Comparison of ENCODE assay signal across 1 cellular context in the genomic region with DNA sequence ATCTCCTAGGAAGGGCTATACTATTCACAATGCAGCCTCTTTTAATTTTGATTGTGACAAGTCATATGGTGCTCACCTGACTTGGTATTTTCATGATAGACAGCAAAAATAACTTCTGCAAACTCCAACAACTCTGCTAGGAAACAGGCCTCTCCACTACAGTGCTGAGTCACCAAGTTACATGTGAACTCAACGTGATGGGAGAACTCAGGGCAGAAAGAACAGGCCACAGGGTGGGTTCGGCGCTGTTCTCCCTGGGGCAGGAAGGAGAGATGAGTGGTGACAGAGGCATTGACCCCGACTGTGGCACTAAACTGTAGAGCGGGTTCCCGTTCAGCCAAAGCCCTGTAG.
TF ChIP-seq lines count a peak whose summit lies in the region.

No MANE protein-coding gene starts in this region.

TF ChIP-seq in K562, 482 proteins besides CTCF, POLR2A, EP300 and RAD21 (continued from another document and continues in another):
- TF ChIP-seq MAFF (IDR thresholded peaks at IDR 0.05; ENCODE audit: low read length): peak; percentile 79; the same call in 1 of the 2 replicates
- peak; percentile 9; the same call in 1 of the 2 replicates for TF ChIP-seq ZNF644 (tag; IDR thresholded peaks at IDR 0.05; ENCODE audit: low read depth)
- peak in 1 of 2 experiments; percentile 13; a peak in 1 of 4 replicates for TF ChIP-seq RCOR1 (IDR thresholded peaks at IDR 0.05; ENCODE audit: borderline replicate concordance in 1 of 2, low read depth in 2 of 2, low read length in 2 of 2)
- TF ChIP-seq, protein P1, sequence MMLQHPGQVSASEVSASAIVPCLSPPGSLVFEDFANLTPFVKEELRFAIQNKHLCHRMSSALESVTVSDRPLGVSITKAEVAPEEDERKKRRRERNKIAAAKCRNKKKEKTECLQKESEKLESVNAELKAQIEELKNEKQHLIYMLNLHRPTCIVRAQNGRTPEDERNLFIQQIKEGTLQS (IDR thresholded peaks at IDR 0.05): peak; percentile 70
- TF ChIP-seq, protein P1 (CRISPR knock-in tag; conservative IDR thresholded peaks at IDR 0.05): no peak
- no peak for TF ChIP-seq RBM14 (IDR thresholded peaks at IDR 0.05; ENCODE audit: borderline replicate concordance, insufficient read depth, low read depth, low read length)
- peak; percentile 54 for TF ChIP-seq FOXJ2 (tag; IDR thresholded peaks at IDR 0.05)
- TF ChIP-seq, protein P2, sequence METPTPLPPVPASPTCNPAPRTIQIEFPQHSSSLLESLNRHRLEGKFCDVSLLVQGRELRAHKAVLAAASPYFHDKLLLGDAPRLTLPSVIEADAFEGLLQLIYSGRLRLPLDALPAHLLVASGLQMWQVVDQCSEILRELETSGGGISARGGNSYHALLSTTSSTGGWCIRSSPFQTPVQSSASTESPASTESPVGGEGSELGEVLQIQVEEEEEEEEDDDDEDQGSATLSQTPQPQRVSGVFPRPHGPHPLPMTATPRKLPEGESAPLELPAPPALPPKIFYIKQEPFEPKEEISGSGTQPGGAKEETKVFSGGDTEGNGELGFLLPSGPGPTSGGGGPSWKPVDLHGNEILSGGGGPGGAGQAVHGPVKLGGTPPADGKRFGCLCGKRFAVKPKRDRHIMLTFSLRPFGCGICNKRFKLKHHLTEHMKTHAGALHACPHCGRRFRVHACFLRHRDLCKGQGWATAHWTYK (CRISPR knock-in tag; IDR thresholded peaks at IDR 0.05): peak; percentile 38; the same call in 1 of the 2 replicates
- no peak for TF ChIP-seq PBX2 (CRISPR knock-in tag; IDR thresholded peaks at IDR 0.05; ENCODE audit: low read depth)
- TF ChIP-seq PBX2 (tag; conservative IDR thresholded peaks at IDR 0.05; ENCODE audit: low read depth): no peak; the same call in 1 of the 2 replicates
- peak; percentile 79 for TF ChIP-seq MAFK (IDR thresholded peaks at IDR 0.05; ENCODE audit: low read length)
- TF ChIP-seq MEIS2 (IDR thresholded peaks at IDR 0.05; ENCODE audit: partially characterized antibody): peak; percentile 36
- TF ChIP-seq, protein P3, sequence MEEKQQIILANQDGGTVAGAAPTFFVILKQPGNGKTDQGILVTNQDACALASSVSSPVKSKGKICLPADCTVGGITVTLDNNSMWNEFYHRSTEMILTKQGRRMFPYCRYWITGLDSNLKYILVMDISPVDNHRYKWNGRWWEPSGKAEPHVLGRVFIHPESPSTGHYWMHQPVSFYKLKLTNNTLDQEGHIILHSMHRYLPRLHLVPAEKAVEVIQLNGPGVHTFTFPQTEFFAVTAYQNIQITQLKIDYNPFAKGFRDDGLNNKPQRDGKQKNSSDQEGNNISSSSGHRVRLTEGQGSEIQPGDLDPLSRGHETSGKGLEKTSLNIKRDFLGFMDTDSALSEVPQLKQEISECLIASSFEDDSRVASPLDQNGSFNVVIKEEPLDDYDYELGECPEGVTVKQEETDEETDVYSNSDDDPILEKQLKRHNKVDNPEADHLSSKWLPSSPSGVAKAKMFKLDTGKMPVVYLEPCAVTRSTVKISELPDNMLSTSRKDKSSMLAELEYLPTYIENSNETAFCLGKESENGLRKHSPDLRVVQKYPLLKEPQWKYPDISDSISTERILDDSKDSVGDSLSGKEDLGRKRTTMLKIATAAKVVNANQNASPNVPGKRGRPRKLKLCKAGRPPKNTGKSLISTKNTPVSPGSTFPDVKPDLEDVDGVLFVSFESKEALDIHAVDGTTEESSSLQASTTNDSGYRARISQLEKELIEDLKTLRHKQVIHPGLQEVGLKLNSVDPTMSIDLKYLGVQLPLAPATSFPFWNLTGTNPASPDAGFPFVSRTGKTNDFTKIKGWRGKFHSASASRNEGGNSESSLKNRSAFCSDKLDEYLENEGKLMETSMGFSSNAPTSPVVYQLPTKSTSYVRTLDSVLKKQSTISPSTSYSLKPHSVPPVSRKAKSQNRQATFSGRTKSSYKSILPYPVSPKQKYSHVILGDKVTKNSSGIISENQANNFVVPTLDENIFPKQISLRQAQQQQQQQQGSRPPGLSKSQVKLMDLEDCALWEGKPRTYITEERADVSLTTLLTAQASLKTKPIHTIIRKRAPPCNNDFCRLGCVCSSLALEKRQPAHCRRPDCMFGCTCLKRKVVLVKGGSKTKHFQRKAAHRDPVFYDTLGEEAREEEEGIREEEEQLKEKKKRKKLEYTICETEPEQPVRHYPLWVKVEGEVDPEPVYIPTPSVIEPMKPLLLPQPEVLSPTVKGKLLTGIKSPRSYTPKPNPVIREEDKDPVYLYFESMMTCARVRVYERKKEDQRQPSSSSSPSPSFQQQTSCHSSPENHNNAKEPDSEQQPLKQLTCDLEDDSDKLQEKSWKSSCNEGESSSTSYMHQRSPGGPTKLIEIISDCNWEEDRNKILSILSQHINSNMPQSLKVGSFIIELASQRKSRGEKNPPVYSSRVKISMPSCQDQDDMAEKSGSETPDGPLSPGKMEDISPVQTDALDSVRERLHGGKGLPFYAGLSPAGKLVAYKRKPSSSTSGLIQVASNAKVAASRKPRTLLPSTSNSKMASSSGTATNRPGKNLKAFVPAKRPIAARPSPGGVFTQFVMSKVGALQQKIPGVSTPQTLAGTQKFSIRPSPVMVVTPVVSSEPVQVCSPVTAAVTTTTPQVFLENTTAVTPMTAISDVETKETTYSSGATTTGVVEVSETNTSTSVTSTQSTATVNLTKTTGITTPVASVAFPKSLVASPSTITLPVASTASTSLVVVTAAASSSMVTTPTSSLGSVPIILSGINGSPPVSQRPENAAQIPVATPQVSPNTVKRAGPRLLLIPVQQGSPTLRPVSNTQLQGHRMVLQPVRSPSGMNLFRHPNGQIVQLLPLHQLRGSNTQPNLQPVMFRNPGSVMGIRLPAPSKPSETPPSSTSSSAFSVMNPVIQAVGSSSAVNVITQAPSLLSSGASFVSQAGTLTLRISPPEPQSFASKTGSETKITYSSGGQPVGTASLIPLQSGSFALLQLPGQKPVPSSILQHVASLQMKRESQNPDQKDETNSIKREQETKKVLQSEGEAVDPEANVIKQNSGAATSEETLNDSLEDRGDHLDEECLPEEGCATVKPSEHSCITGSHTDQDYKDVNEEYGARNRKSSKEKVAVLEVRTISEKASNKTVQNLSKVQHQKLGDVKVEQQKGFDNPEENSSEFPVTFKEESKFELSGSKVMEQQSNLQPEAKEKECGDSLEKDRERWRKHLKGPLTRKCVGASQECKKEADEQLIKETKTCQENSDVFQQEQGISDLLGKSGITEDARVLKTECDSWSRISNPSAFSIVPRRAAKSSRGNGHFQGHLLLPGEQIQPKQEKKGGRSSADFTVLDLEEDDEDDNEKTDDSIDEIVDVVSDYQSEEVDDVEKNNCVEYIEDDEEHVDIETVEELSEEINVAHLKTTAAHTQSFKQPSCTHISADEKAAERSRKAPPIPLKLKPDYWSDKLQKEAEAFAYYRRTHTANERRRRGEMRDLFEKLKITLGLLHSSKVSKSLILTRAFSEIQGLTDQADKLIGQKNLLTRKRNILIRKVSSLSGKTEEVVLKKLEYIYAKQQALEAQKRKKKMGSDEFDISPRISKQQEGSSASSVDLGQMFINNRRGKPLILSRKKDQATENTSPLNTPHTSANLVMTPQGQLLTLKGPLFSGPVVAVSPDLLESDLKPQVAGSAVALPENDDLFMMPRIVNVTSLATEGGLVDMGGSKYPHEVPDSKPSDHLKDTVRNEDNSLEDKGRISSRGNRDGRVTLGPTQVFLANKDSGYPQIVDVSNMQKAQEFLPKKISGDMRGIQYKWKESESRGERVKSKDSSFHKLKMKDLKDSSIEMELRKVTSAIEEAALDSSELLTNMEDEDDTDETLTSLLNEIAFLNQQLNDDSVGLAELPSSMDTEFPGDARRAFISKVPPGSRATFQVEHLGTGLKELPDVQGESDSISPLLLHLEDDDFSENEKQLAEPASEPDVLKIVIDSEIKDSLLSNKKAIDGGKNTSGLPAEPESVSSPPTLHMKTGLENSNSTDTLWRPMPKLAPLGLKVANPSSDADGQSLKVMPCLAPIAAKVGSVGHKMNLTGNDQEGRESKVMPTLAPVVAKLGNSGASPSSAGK (IDR thresholded peaks at IDR 0.05): peak; percentile 82
- peak; percentile 79 for TF ChIP-seq L3MBTL2 (IDR thresholded peaks at IDR 0.05)
- TF ChIP-seq SMARCA5 (IDR thresholded peaks at IDR 0.05): no peak
- no peak for TF ChIP-seq NR2C2 (CRISPR knock-in tag; IDR thresholded peaks at IDR 0.05)
- peak; percentile 9; the same call in 1 of the 2 replicates for TF ChIP-seq NR2C2 (tag; IDR thresholded peaks at IDR 0.05)
- peak; percentile 29; the same call in 1 of the 2 replicates for TF ChIP-seq SMARCC2 (IDR thresholded peaks at IDR 0.05; ENCODE audit: low read depth)
- TF ChIP-seq ZNF316 (IDR thresholded peaks at IDR 0.05): peak; percentile 97
- peak; percentile 68 for TF ChIP-seq ZFX (CRISPR knock-in tag; IDR thresholded peaks at IDR 0.05)
- TF ChIP-seq KAT2B (IDR thresholded peaks at IDR 0.05; ENCODE audit: low read depth, low read length): no peak
- TF ChIP-seq MXI1 (IDR thresholded peaks at IDR 0.05; ENCODE audit: low read depth, low read length): no peak
- TF ChIP-seq CXXC5 (CRISPR knock-in tag; IDR thresholded peaks at IDR 0.05): peak; percentile 41
- TF ChIP-seq CTBP1 (IDR thresholded peaks at IDR 0.05; ENCODE audit: borderline replicate concordance): 0 out of 2 replicates have a peak, but pooled peaks have one; percentile 7
- TF ChIP-seq, protein P4, sequence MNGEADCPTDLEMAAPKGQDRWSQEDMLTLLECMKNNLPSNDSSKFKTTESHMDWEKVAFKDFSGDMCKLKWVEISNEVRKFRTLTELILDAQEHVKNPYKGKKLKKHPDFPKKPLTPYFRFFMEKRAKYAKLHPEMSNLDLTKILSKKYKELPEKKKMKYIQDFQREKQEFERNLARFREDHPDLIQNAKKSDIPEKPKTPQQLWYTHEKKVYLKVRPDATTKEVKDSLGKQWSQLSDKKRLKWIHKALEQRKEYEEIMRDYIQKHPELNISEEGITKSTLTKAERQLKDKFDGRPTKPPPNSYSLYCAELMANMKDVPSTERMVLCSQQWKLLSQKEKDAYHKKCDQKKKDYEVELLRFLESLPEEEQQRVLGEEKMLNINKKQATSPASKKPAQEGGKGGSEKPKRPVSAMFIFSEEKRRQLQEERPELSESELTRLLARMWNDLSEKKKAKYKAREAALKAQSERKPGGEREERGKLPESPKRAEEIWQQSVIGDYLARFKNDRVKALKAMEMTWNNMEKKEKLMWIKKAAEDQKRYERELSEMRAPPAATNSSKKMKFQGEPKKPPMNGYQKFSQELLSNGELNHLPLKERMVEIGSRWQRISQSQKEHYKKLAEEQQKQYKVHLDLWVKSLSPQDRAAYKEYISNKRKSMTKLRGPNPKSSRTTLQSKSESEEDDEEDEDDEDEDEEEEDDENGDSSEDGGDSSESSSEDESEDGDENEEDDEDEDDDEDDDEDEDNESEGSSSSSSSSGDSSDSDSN (IDR thresholded peaks at IDR 0.05; ENCODE audit: borderline replicate concordance in 1 of 2, low read depth in 2 of 2, low read length in 2 of 2): no peak
- TF ChIP-seq CREB1 (IDR thresholded peaks at IDR 0.05): no peak
- TF ChIP-seq CREB1 (CRISPR knock-in tag; IDR thresholded peaks at IDR 0.05): no peak
- no peak for TF ChIP-seq ELF4 (CRISPR knock-in tag; IDR thresholded peaks at IDR 0.05)
- TF ChIP-seq RBM15 (IDR thresholded peaks at IDR 0.05; ENCODE audit: insufficient read depth, low read length): no peak
- TF ChIP-seq ZNF174 (CRISPR knock-in tag; IDR thresholded peaks at IDR 0.05): no peak
- TF ChIP-seq NFIX (CRISPR knock-in tag; IDR thresholded peaks at IDR 0.05; ENCODE audit: low read depth): no peak
- TF ChIP-seq KDM5B (IDR thresholded peaks at IDR 0.05; ENCODE audit: insufficient replicate concordance, low read depth, low read length): no peak
- no peak for TF ChIP-seq TSC22D4 (tag; IDR thresholded peaks at IDR 0.05)
- no peak for TF ChIP-seq SRSF9 (IDR thresholded peaks at IDR 0.05; ENCODE audit: borderline replicate concordance, low read depth, low read length)
- no peak for TF ChIP-seq ADNP (tag; IDR thresholded peaks at IDR 0.05)
- TF ChIP-seq ZNF766 (CRISPR knock-in tag; conservative IDR thresholded peaks at IDR 0.05): 0 out of 2 replicates have a peak, but pooled peaks have one; percentile 31
- no peak for TF ChIP-seq PURB (CRISPR knock-in tag; IDR thresholded peaks at IDR 0.05; ENCODE audit: low read depth)
- no peak for TF ChIP-seq KLF1 (tag; IDR thresholded peaks at IDR 0.05)
- TF ChIP-seq, protein P5, sequence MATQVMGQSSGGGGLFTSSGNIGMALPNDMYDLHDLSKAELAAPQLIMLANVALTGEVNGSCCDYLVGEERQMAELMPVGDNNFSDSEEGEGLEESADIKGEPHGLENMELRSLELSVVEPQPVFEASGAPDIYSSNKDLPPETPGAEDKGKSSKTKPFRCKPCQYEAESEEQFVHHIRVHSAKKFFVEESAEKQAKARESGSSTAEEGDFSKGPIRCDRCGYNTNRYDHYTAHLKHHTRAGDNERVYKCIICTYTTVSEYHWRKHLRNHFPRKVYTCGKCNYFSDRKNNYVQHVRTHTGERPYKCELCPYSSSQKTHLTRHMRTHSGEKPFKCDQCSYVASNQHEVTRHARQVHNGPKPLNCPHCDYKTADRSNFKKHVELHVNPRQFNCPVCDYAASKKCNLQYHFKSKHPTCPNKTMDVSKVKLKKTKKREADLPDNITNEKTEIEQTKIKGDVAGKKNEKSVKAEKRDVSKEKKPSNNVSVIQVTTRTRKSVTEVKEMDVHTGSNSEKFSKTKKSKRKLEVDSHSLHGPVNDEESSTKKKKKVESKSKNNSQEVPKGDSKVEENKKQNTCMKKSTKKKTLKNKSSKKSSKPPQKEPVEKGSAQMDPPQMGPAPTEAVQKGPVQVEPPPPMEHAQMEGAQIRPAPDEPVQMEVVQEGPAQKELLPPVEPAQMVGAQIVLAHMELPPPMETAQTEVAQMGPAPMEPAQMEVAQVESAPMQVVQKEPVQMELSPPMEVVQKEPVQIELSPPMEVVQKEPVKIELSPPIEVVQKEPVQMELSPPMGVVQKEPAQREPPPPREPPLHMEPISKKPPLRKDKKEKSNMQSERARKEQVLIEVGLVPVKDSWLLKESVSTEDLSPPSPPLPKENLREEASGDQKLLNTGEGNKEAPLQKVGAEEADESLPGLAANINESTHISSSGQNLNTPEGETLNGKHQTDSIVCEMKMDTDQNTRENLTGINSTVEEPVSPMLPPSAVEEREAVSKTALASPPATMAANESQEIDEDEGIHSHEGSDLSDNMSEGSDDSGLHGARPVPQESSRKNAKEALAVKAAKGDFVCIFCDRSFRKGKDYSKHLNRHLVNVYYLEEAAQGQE (CRISPR knock-in tag; IDR thresholded peaks at IDR 0.05; ENCODE audit: low read depth): no peak
- no peak for TF ChIP-seq HMG20A (CRISPR knock-in tag; conservative IDR thresholded peaks at IDR 0.05)
